In genomic region chr2:71603311-71603794, GRCh38 we compare ENCODE assay signal across 13 cellular contexts.
DNase-seq lines count a peak whose midpoint lies in the region; ATAC-seq and TF ChIP-seq lines count a peak whose summit lies in the region.
"Had no signal": no experiment of that assay in that cellular context is flagged by ENCODE, and none has a peak within 500 bp of the region (broad histone marks: within the 10 kb centered on the region; RNA-seq: fewer than 3 reads in every experiment).

No MANE protein-coding gene starts in this region.

- TF ChIP-seq CTCF in RWPE2 (IDR thresholded peaks at IDR 0.05; ENCODE audit: poor library complexity, severe bottlenecking) = no peak
- TF ChIP-seq CTCF in fibroblast of pulmonary artery (IDR thresholded peaks at IDR 0.05; ENCODE audit: low read length, missing control alignments) = no peak

- H4K8ac ChIP-seq in neuronal stem cell (ENCODE audit: low read depth, low read length) = no peak overlapping the region

- ATAC-seq in RWPE2 (ENCODE audit: low read depth) (no peak), GM18858 (IDR thresholded peaks at IDR 0.05; ENCODE audit: unreplicated experiment) (no peak)

- no peak overlapping the region for H2BK5ac ChIP-seq in neuronal stem cell (ENCODE audit: low read length)

- no peak overlapping the region for H2AFZ ChIP-seq in neuronal stem cell (ENCODE audit: low read length)

- no peak overlapping the region for H3K14ac ChIP-seq in neuronal stem cell (ENCODE audit: low read length)

- H3K9ac ChIP-seq in BLaER1 = no peak overlapping the region
- no peak overlapping the region for H3K9ac ChIP-seq in neuronal stem cell (ENCODE audit: low read depth, low read length, poor library complexity)

- peak overlapping the region; percentile 80 for H3K4me2 ChIP-seq in BLaER1
- no peak overlapping the region for H3K4me2 ChIP-seq in neuronal stem cell (ENCODE audit: insufficient read depth, low read length, poor library complexity, severe bottlenecking)

- H2BK15ac ChIP-seq in neuronal stem cell (ENCODE audit: low read length) = peak overlapping the region; percentile 11

- peak overlapping the region; percentile 36 for H2BK12ac ChIP-seq in neuronal stem cell (ENCODE audit: low read length)

- H3K4me3 ChIP-seq in BLaER1 (no peak overlapping the region), RWPE2 (ENCODE audit: severe bottlenecking) (no peak overlapping the region), fibroblast of pulmonary artery (replicated peaks; ENCODE audit: low read depth, low read length) (no peak overlapping the region), neuronal stem cell (ENCODE audit: low read length in 2 of 2) (no peak overlapping the region), HAP-1 (no peak overlapping the region)

- no CpG with 5 or more reads among the region's 13 CpGs for WGBS in neuronal stem cell (ENCODE audit: extremely low coverage in 2 of 2, insufficient read length in 2 of 2, insufficient replicate concordance in 1 of 2), 2 donors

- H3K27me3 ChIP-seq in BLaER1 (peaks cover 5% of the 10 kb centered on the region; the same call in 1 of the 2 replicates), RWPE2 (ENCODE audit: insufficient read depth, poor library complexity, severe bottlenecking) (no peaks in the 10 kb centered on the region), neuronal stem cell (ENCODE audit: control insufficient read depth in 3 of 3, insufficient read depth in 3 of 3, low read depth in 1 of 3, low read length in 3 of 3) (peaks cover 0 to 9% (median 0%) of the 10 kb centered on the region in 3 experiments), HAP-1 (ENCODE audit: low read depth) (peaks cover 2% of the 10 kb centered on the region; the same call in 1 of the 2 replicates)
- H3K27me3 ChIP-seq: BE2C had no signal

- DNase-seq in RWPE2 (ENCODE audit: low spot score) (peak; percentile 34), fibroblast of pulmonary artery (ENCODE audit: low read depth) (peak; percentile 44), neuronal stem cell (ENCODE audit: low spot score) (no peak), NCI-H1105 treated with DMSO at 0.1 percent for 48 hours (lab: John Stamatoyannopoulos, UW) (no peak), kidney glomerular epithelial cell (lab: John Stamatoyannopoulos, UW) (no peak), HAP-1 (ENCODE audit: low spot score in 2 of 2) (no peak)
- DNase-seq: BE2C; NCI-H1092; NCI-H446; occipital lobe; stimulated activated naive CD4-positive, alpha-beta T cell had no signal

- H3K27ac ChIP-seq in BLaER1 (no peak overlapping the region), RWPE2 (ENCODE audit: poor library complexity, severe bottlenecking) (no peak overlapping the region), neuronal stem cell (replicated peaks; ENCODE audit: low read length) (no peak overlapping the region)

- H3K4ac ChIP-seq in neuronal stem cell (ENCODE audit: low read length) = no peak overlapping the region

- H3K9me3 ChIP-seq in BLaER1 (no peaks in the 10 kb centered on the region), RWPE2 (ENCODE audit: severe bottlenecking) (no peaks in the 10 kb centered on the region), neuronal stem cell (replicated peaks in 1 of 2; ENCODE audit: control insufficient read depth in 2 of 2, insufficient read depth in 1 of 2, low read depth in 1 of 2, low read length in 2 of 2) (no peaks in the 10 kb centered on the region), HAP-1 (no peaks in the 10 kb centered on the region)
- H3K9me3 ChIP-seq: BE2C had no signal

- peak overlapping the region; percentile 17 for H2AK5ac ChIP-seq in neuronal stem cell (ENCODE audit: low read depth, low read length)

- H3K18ac ChIP-seq in neuronal stem cell (ENCODE audit: low read length) = peak overlapping the region; percentile 31

- H4K91ac ChIP-seq in neuronal stem cell (ENCODE audit: low read depth, low read length, poor library complexity) = no peak overlapping the region

- H4K20me1 ChIP-seq in BLaER1 = peaks cover 36% of the 10 kb centered on the region

- peaks cover 82% of the 10 kb centered on the region for H3K4me1 ChIP-seq in BLaER1
- H3K4me1 ChIP-seq in RWPE2 (ENCODE audit: insufficient read depth, poor library complexity, severe bottlenecking) = no peaks in the 10 kb centered on the region
- peaks cover 3 to 21% of the 10 kb centered on the region in 2 donors for H3K4me1 ChIP-seq in neuronal stem cell (ENCODE audit: control insufficient read depth in 2 of 2, insufficient read depth in 1 of 2, low read depth in 1 of 2, low read length in 2 of 2)
- no peaks in the 10 kb centered on the region for H3K4me1 ChIP-seq in HAP-1
- H3K4me1 ChIP-seq: BE2C had no signal

- in situ Hi-C loops in HAP-1 (cut with MboI; ENCODE audit: low sequenced_read_pairs) = no loop called here

- H3K79me1 ChIP-seq in neuronal stem cell (ENCODE audit: low read depth, low read length) = no peaks in the 10 kb centered on the region

- no peak overlapping the region for H2BK120ac ChIP-seq in neuronal stem cell (ENCODE audit: low read depth, low read length)

- H3K36me3 ChIP-seq in BLaER1 = no peaks in the 10 kb centered on the region
- no peaks in the 10 kb centered on the region for H3K36me3 ChIP-seq in RWPE2 (ENCODE audit: low read depth)
- no peaks in the 10 kb centered on the region for H3K36me3 ChIP-seq in neuronal stem cell (replicated peaks in 1 of 2; ENCODE audit: control insufficient read depth in 2 of 2, insufficient read depth in 2 of 2, low read length in 2 of 2)
- no peaks in the 10 kb centered on the region for H3K36me3 ChIP-seq in HAP-1 (replicated peaks)
- H3K36me3 ChIP-seq: BE2C had no signal

- H3K23ac ChIP-seq in neuronal stem cell (ENCODE audit: low read depth, low read length, poor library complexity) = no peak overlapping the region

Comparison
In these comparisons a context has a peak if more than half of its experiments do, and no peak if none do; other contexts are left out.
1. DNase-seq: peak in RWPE2 (single experiment) and fibroblast of pulmonary artery (single experiment); none in neuronal stem cell (single experiment), NCI-H1105 treated with DMSO at 0.1 percent for 48 hours (single experiment), kidney glomerular epithelial cell (single experiment) and HAP-1 (0 of 2).